6 cellular contexts compared by ENCODE assay signal in genomic region chr20:62367483-62368302, GRCh38. TPM values are rescaled to one million over a fixed set of nuclear protein-coding genes. Genes with fewer than 3 reads are reported as not detected.
DNase-seq lines count a peak whose midpoint lies in the region; ATAC-seq, FAIRE-seq and TF ChIP-seq lines count a peak whose summit lies in the region.

No MANE protein-coding gene starts in this region.

- SMC1A ChIA-PET in GM12878 (lab: Charles Lee; ENCODE audit: uncharacterized antibody, unreplicated experiment), result no interaction called here

- peaks cover under 1% of the 10 kb centered on the region for H3K9me3 Mint-ChIP-seq in nephron progenitor cell

- intact Hi-C loops in GM12878 (cut with micrococcal nuclease; ENCODE audit: unreplicated experiment), result no loop called here

- in situ Hi-C loops in GM12878 (cut with MboI), result no loop called here

- H3K4me3 ChIP-seq in GM12878, result no peak overlapping the region

- no peak overlapping the region for H3K27ac Mint-ChIP-seq in nephron progenitor cell

- TF ChIP-seq CTCF in GM12878 (IDR thresholded peaks at IDR 0.05 in 2 of 3, conservative IDR thresholded peaks at IDR 0.05 in 1 of 3; ENCODE audit: control insufficient read depth in 2 of 3, extremely low read depth in 1 of 3, insufficient read depth in 1 of 3, low read depth in 3 of 3, low read length in 3 of 3), result no peak
- TF ChIP-seq CTCF in nephron progenitor cell (IDR thresholded peaks at IDR 0.05), result no peak
- TF ChIP-seq CTCF in GM10248 (IDR thresholded peaks at IDR 0.05; ENCODE audit: control extremely low read depth, extremely low read depth, low read depth, missing control alignments), result no peak

- no peaks in the 10 kb centered on the region for H3K36me3 ChIP-seq in GM12878 (ENCODE audit: control insufficient read depth in 2 of 2, insufficient read depth in 2 of 2, low read length in 1 of 2)

- H3K4me1 ChIP-seq in GM12878 (ENCODE audit: control insufficient read depth, insufficient read depth, low read length), result peaks cover 5% of the 10 kb centered on the region

- no peak overlapping the region for H3K9ac ChIP-seq in GM12878 (ENCODE audit: control insufficient read depth, insufficient read depth, low read length)

- no peaks in the 10 kb centered on the region for H3K36me3 Mint-ChIP-seq in nephron progenitor cell (ENCODE audit: low read depth)

- TF ChIP-seq POLR2A in GM12878 (IDR thresholded peaks at IDR 0.05; ENCODE audit: low read depth, low read length), result no peak

- no TSS peak for BruUV-seq in GM12878 (replicated peaks; lab: Mats Ljungman, UMichigan)

- no peaks in the 10 kb centered on the region for H3K9me3 ChIP-seq in GM12878 (replicated peaks; ENCODE audit: control insufficient read depth, insufficient read depth, low read length)

- no peak overlapping the region; the same call in 1 of the 2 replicates for H2AFZ ChIP-seq in GM12878 (ENCODE audit: control insufficient read depth, low read depth, low read length)

- CTCF ChIA-PET in GM12878 (lab: Yijun Ruan, JAX), result interaction anchor here (1.3 kb wide), 1 partner anchor 15 kb away, joined by 5 read pairs; no protein-coding TSS in a partner anchor
- CTCF ChIA-PET in GM10248 (lab: Yijun Ruan, JAX), result interaction anchor here (0.7 to 2.0 kb wide), 9 partner anchors 10 to 249 kb away, joined by 3 to 9 read pairs (median 3); no protein-coding TSS in a partner anchor

- peaks cover 4 to 15% of the 10 kb centered on the region in 2 experiments for H3K27me3 ChIP-seq in GM12878 (replicated peaks in 1 of 2; ENCODE audit: control insufficient read depth in 2 of 2, insufficient read depth in 2 of 2, low read length in 1 of 2)

- no peak overlapping the region for H3K27ac ChIP-seq in GM12878 (ENCODE audit: control insufficient read depth, insufficient read depth)

- H3K27me3 Mint-ChIP-seq in nephron progenitor cell (ENCODE audit: low read depth, poor library complexity), result no peaks in the 10 kb centered on the region

- 8% methylated on average over 44 of the region's 53 CpGs for WGBS in GM12878 (ENCODE audit: insufficient coverage, insufficient replicate concordance, low lambda C conversion rate, missing lambda C conversion rate)

- no peaks in the 10 kb centered on the region for H4K20me1 ChIP-seq in GM12878 (ENCODE audit: control insufficient read depth, insufficient read depth)

- DNase-seq in NCI-H1436 (lab: John Stamatoyannopoulos, UW) (peak; percentile 15), NCI-H1436 treated with DMSO at 0.1 percent for 48 hours (lab: John Stamatoyannopoulos, UW) (no peak), GM12878 (ENCODE audit: low read depth, low spot score) (no peak), nephron progenitor cell (peak; percentile 53), GM10248 (ENCODE audit: extremely low spot score) (no peak)
- no peak for DNase-seq in central memory CD4-positive, alpha-beta T cell

- H3K4me3 Mint-ChIP-seq in nephron progenitor cell, result peak overlapping the region; percentile 60

- H3K4me1 Mint-ChIP-seq in nephron progenitor cell, result peaks cover 48% of the 10 kb centered on the region

- POLR2A ChIA-PET in GM12878 (lab: Charles Lee), result no interaction called here
- POLR2A ChIA-PET in GM10248 (lab: Yijun Ruan, JAX), result no interaction called here

- no peak for TF ChIP-seq RAD21 in GM12878 (IDR thresholded peaks at IDR 0.05; ENCODE audit: insufficient read depth, low read depth, low read length)

- no peaks in the 10 kb centered on the region for H3K79me2 ChIP-seq in GM12878 (ENCODE audit: control insufficient read depth, insufficient read depth, low read length)

- no peak for FAIRE-seq in GM12878 (lab: Jason Lieb, UNC)

- peak; percentile 41 for ATAC-seq in GM12878

- H3K4me2 ChIP-seq in GM12878 (ENCODE audit: control insufficient read depth, insufficient read depth), result peak overlapping the region; percentile 75; the same call in 1 of the 2 replicates

- RAD21 ChIA-PET in GM12878 (lab: Charles Lee; ENCODE audit: unreplicated experiment), result no interaction called here

- no peak for TF ChIP-seq EP300 in GM12878 (IDR thresholded peaks at IDR 0.05; ENCODE audit: borderline replicate concordance in 1 of 2, control insufficient read depth in 1 of 2, low read depth in 2 of 2, low read length in 2 of 2)

TF ChIP-seq in GM12878, 131 proteins besides CTCF, POLR2A, EP300 and RAD21:
- no peak for TF ChIP-seq JUNB (IDR thresholded peaks at IDR 0.05)
- peak; percentile 50; the same call in 1 of the 2 replicates for TF ChIP-seq TCF12 (IDR thresholded peaks at IDR 0.05; ENCODE audit: low read depth, low read length)
- no peak for TF ChIP-seq KLF5 (IDR thresholded peaks at IDR 0.05; ENCODE audit: partially characterized antibody)
- TF ChIP-seq SPI1 (IDR thresholded peaks at IDR 0.05; ENCODE audit: borderline replicate concordance, insufficient read depth, low read depth, low read length), result no peak

RNA-seq across cellular contexts. Expression of gene LAMA5, which starts 0.6 kb away (rescaled TPM):
- total RNA-seq in GM12878 (2013; cell fraction: nucleolus; rRNA removed), result 2.5 and 3.7 TPM in 2 replicates
- total RNA-seq in GM12878 (2014; rRNA removed), result 0.62 and 1.5 TPM in 2 replicates
- total RNA-seq in GM12878 (2014; rRNA removed; fragmentation: Illumina TruSeq; extraction: Trizol), result 0.09 and 0.28 TPM in 2 replicates
- 1.4 and 2.2 TPM in 2 replicates for total RNA-seq in GM12878 (2021)
- polyA plus RNA-seq in GM12878 (2011; ENCODE audit: low read depth), result 0.56 TPM
- not detected in 2 replicates for polyA plus RNA-seq in GM12878 (2011; rRNA removed)
- polyA plus RNA-seq in GM12878 (2011; cell fraction: cytosol; rRNA removed), result 0.06 and 0.12 TPM in 2 replicates
- 2.4 and 3.6 TPM in 2 replicates for polyA plus RNA-seq in GM12878 (2011; cell fraction: nucleus; rRNA removed)
- 2.4 and 2.6 TPM in 2 replicates for polyA plus RNA-seq in GM12878 (2012)
- 0.62 TPM in 1 of 2 replicates, not detected in the other for polyA plus RNA-seq in GM12878 (2014; fragmentation: Illumina TruSeq; extraction: Trizol)
- polyA plus RNA-seq in GM12878 (2014; fragmentation: Nextera tagmentation; extraction: Ambion mirVana), result not detected
- polyA plus RNA-seq in GM12878 (2014; rRNA removed), result 1.0 and 3.1 TPM in 2 replicates
- 1 to 10 TPM; 1.6 TPM for polyA plus RNA-seq in GM12878 (2016; fragmentation: Nextera tagmentation; extraction: Ambion mirVana)
- polyA minus RNA-seq in GM12878 (2011; rRNA and poly(A)+ RNA removed), result under 0.01 and 0.29 TPM in 2 replicates
- 0.27 and 2.3 TPM in 2 replicates for polyA minus RNA-seq in GM12878 (2011; cell fraction: cytosol; rRNA and poly(A)+ RNA removed)
- 0.24 and 2.1 TPM in 2 replicates for polyA minus RNA-seq in GM12878 (2011; cell fraction: nucleus; rRNA and poly(A)+ RNA removed)

RNA-seq across cellular contexts. Expression of gene RPS21, which starts 19.2 kb away (rescaled TPM):
- total RNA-seq in GM12878 (2013; cell fraction: nucleolus; rRNA removed), result 61.8 and 129 TPM in 2 replicates
- total RNA-seq in GM12878 (2014; rRNA removed) (1,780 and 2,320 TPM in 2 replicates), GM12878 (2014; rRNA removed; fragmentation: Illumina TruSeq; extraction: Trizol) (1,442 and 1,474 TPM in 2 replicates), GM12878 (2021) (2,559 and 2,687 TPM in 2 replicates)
- 2,747 TPM for polyA plus RNA-seq in GM12878 (2011; ENCODE audit: low read depth)
- polyA plus RNA-seq in GM12878 (2011; rRNA removed) (2,814 and 4,987 TPM in 2 replicates), GM12878 (2014; fragmentation: Illumina TruSeq; extraction: Trizol) (536 and 1,536 TPM in 2 replicates), GM12878 (2014; fragmentation: Nextera tagmentation; extraction: Ambion mirVana) (1,000 to 10,000 TPM; 3,290 to 4,046 TPM), GM12878 (2014; rRNA removed) (3,245 and 4,075 TPM in 2 replicates), GM12878 (2016; fragmentation: Nextera tagmentation; extraction: Ambion mirVana) (1,000 to 10,000 TPM; 1,499 to 1,551 TPM)
- 6,140 and 7,792 TPM in 2 replicates for polyA plus RNA-seq in GM12878 (2011; cell fraction: cytosol; rRNA removed)
- 2,850 and 3,668 TPM in 2 replicates for polyA plus RNA-seq in GM12878 (2011; cell fraction: nucleus; rRNA removed)
- 5,611 and 6,669 TPM in 2 replicates for polyA plus RNA-seq in GM12878 (2012)
- 1,684 and 1,838 TPM in 2 replicates for polyA minus RNA-seq in GM12878 (2011; rRNA and poly(A)+ RNA removed)
- polyA minus RNA-seq in GM12878 (2011; cell fraction: cytosol; rRNA and poly(A)+ RNA removed), result 394 and 397 TPM in 2 replicates
- polyA minus RNA-seq in GM12878 (2011; cell fraction: nucleus; rRNA and poly(A)+ RNA removed), result 438 and 503 TPM in 2 replicates

RNA-seq across cellular contexts. Expression of gene CABLES2, which starts 39.4 kb away (rescaled TPM):
- total RNA-seq in GM12878 (2013; cell fraction: nucleolus; rRNA removed), result 2.1 and 2.3 TPM in 2 replicates
- total RNA-seq in GM12878 (2014; rRNA removed), result 7.7 and 8.8 TPM in 2 replicates
- total RNA-seq in GM12878 (2014; rRNA removed; fragmentation: Illumina TruSeq; extraction: Trizol), result 5.3 and 5.9 TPM in 2 replicates
- 14.9 and 15.2 TPM in 2 replicates for total RNA-seq in GM12878 (2021)
- 5.3 TPM for polyA plus RNA-seq in GM12878 (2011; ENCODE audit: low read depth)
- 2.9 and 4.8 TPM in 2 replicates for polyA plus RNA-seq in GM12878 (2011; rRNA removed)
- 7.1 and 7.2 TPM in 2 replicates for polyA plus RNA-seq in GM12878 (2011; cell fraction: cytosol; rRNA removed)
- 10.3 and 11.7 TPM in 2 replicates for polyA plus RNA-seq in GM12878 (2011; cell fraction: nucleus; rRNA removed)
- 7.3 and 7.4 TPM in 2 replicates for polyA plus RNA-seq in GM12878 (2012)
- 7.4 and 12.7 TPM in 2 replicates for polyA plus RNA-seq in GM12878 (2014; fragmentation: Illumina TruSeq; extraction: Trizol)
- polyA plus RNA-seq in GM12878 (2014; fragmentation: Nextera tagmentation; extraction: Ambion mirVana), result 1 to 10 TPM; 2.3 to 2.9 TPM
- 10.7 and 11.6 TPM in 2 replicates for polyA plus RNA-seq in GM12878 (2014; rRNA removed)
- 1 to 10 TPM; 2.2 to 2.5 TPM for polyA plus RNA-seq in GM12878 (2016; fragmentation: Nextera tagmentation; extraction: Ambion mirVana)
- 3.5 and 4.5 TPM in 2 replicates for polyA minus RNA-seq in GM12878 (2011; rRNA and poly(A)+ RNA removed)
- polyA minus RNA-seq in GM12878 (2011; cell fraction: cytosol; rRNA and poly(A)+ RNA removed), result 2.5 and 3.6 TPM in 2 replicates
- polyA minus RNA-seq in GM12878 (2011; cell fraction: nucleus; rRNA and poly(A)+ RNA removed), result 1.7 and 3.3 TPM in 2 replicates

RNA-seq across cellular contexts. Expression of gene RBBP8NL, which starts 59.6 kb away (rescaled TPM):
- total RNA-seq in GM12878 (2013; cell fraction: nucleolus; rRNA removed), result not detected in 2 replicates
- total RNA-seq in GM12878 (2014; rRNA removed) (not detected in 2 replicates), GM12878 (2014; rRNA removed; fragmentation: Illumina TruSeq; extraction: Trizol) (not detected in 2 replicates), GM12878 (2021) (not detected in 2 replicates)
- polyA plus RNA-seq in GM12878 (2011; ENCODE audit: low read depth), result not detected
- polyA plus RNA-seq in GM12878 (2011; rRNA removed) (not detected in 2 replicates), GM12878 (2014; fragmentation: Illumina TruSeq; extraction: Trizol) (not detected in 2 replicates), GM12878 (2014; fragmentation: Nextera tagmentation; extraction: Ambion mirVana) (not detected), GM12878 (2014; rRNA removed) (not detected in 2 replicates), GM12878 (2016; fragmentation: Nextera tagmentation; extraction: Ambion mirVana) (not detected)
- polyA plus RNA-seq in GM12878 (2011; cell fraction: cytosol; rRNA removed), result not detected in 2 replicates
- polyA plus RNA-seq in GM12878 (2011; cell fraction: nucleus; rRNA removed), result not detected in 2 replicates
- not detected in 2 replicates for polyA plus RNA-seq in GM12878 (2012)
- polyA minus RNA-seq in GM12878 (2011; rRNA and poly(A)+ RNA removed), result not detected in 2 replicates
- not detected in 2 replicates for polyA minus RNA-seq in GM12878 (2011; cell fraction: cytosol; rRNA and poly(A)+ RNA removed)
- not detected in 2 replicates for polyA minus RNA-seq in GM12878 (2011; cell fraction: nucleus; rRNA and poly(A)+ RNA removed)

Comparison
In these comparisons a context has a peak if more than half of its experiments do, and no peak if none do; other contexts are left out.
1. DNase-seq: peak in NCI-H1436 (single experiment) and nephron progenitor cell (single experiment); none in NCI-H1436 treated with DMSO at 0.1 percent for 48 hours (single experiment), GM12878 (single experiment), central memory CD4-positive, alpha-beta T cell (single experiment) and GM10248 (single experiment).